ENCODE assay signal across 28 cellular contexts in genomic region chr11:117618273-117618672, GRCh38.
DNase-seq lines count a peak whose midpoint lies in the region; ATAC-seq, FAIRE-seq and TF ChIP-seq lines count a peak whose summit lies in the region.
"Had no signal": no experiment of that assay in that cellular context is flagged by ENCODE, and none has a peak within 500 bp of the region (broad histone marks: within the 10 kb centered on the region; RNA-seq: fewer than 3 reads in every experiment).

No MANE protein-coding gene starts in this region.

- H3K4me3 ChIP-seq in left lung, result no peak overlapping the region
- H3K4me3 ChIP-seq: ascending aorta, coronary artery, GM12878 had no signal

- no peak overlapping the region for H3K27ac ChIP-seq in left lung
- H3K27ac ChIP-seq: 22Rv1, ascending aorta, C4-2B, coronary artery, HL-60 had no signal

- H3K9me3 ChIP-seq in left lung, result peaks cover 0 to 11% of the 10 kb centered on the region in 2 donors

- TF ChIP-seq POLR2A in GM12892 (IDR thresholded peaks at IDR 0.05; ENCODE audit: low read depth, low read length), result no peak

- TF ChIP-seq CTCF in left lung (IDR thresholded peaks at IDR 0.05), result no peak

- intact Hi-C loops in left lung (cut with DNase I), result no loop called here

- H3K27me3 ChIP-seq in left lung, result peaks cover 0 to 8% of the 10 kb centered on the region in 2 donors
- H3K27me3 ChIP-seq: ascending aorta had no signal

- H3K4me1 ChIP-seq in left lung, result no peaks in the 10 kb centered on the region
- H3K4me1 ChIP-seq: ascending aorta had no signal

- FAIRE-seq in GM12892 (lab: Jason Lieb, UNC), result no peak
- FAIRE-seq: GM12878, TTC549 had no signal

- DNase-seq in NCI-H1105 treated with DMSO at 0.1 percent for 48 hours (lab: John Stamatoyannopoulos, UW) (peak; percentile 11), NCI-H1105 (lab: John Stamatoyannopoulos, UW) (no peak), NCI-H2107 (lab: John Stamatoyannopoulos, UW) (peak; percentile 29), NCI-H774 (lab: John Stamatoyannopoulos, UW) (peak; percentile 21), left lung (no peak), GM12892 (ENCODE audit: insufficient read length) (no peak)
- no peak for DNase-seq in stimulated activated CD4-positive, alpha-beta T cell treated with anti-CD3 and anti-CD28 coated beads, Interleukin-12 subunit alpha, Interleukin-12 subunit beta, amount 100 ng/mL, for 4 hours
- DNase-seq: activated CD4-positive, alpha-beta T cell treated with anti-CD3 and anti-CD28 coated beads, Interleukin-2, amount 50 U/mL, for 4 hours; activated CD8-positive, alpha-beta memory T cell treated with anti-CD3 and anti-CD28 coated beads, Interleukin-2, amount 10 ng/mL, durations not matched to agents 7 days and 5 days; activated gamma-delta T cell treated with Interleukin-2 at 50 U/mL for 16 hours; activated naive CD8-positive, alpha-beta T cell treated with anti-CD3 and anti-CD28 coated beads, Interleukin-2, amount 10 ng/mL, durations not matched to agents 7 days and 5 days; activated T-cell treated with anti-CD3 and anti-CD28 coated beads, Interleukin-2, amount 50 U/mL, for 48 hours; effector memory CD4-positive, alpha-beta T cell; erythroblast; KG1; NCI-H2081 treated with DMSO at 0.1 percent for 48 hours; nephron progenitor cell; OCI-M1; stimulated activated CD4-positive, alpha-beta T cell treated with anti-CD3 and anti-CD28 coated beads, Interleukin-4, amount 100 ng/mL, for 4 hours had no signal

- H3K36me3 ChIP-seq in left lung, result no peaks in the 10 kb centered on the region
- H3K36me3 ChIP-seq: ascending aorta had no signal

- ATAC-seq in left lung (peak; percentile 67), GM21737 (IDR thresholded peaks at IDR 0.05; ENCODE audit: unreplicated experiment) (no peak)
- ATAC-seq: activated CD4-positive, CD25-positive, alpha-beta regulatory T cell treated with anti-CD3 and anti-CD28 coated beads, Interleukin-2, amount 50 U/mL, for 24 hours; activated CD8-positive, alpha-beta memory T cell treated with anti-CD3 and anti-CD28 coated beads, Interleukin-2, amount 10 ng/mL, durations not matched to agents 7 days and 5 days had no signal

Comparison
In these comparisons a context has a peak if more than half of its experiments do, and no peak if none do; other contexts are left out.
1. DNase-seq: peak in NCI-H1105 treated with DMSO at 0.1 percent for 48 hours (single experiment), NCI-H2107 (single experiment) and NCI-H774 (single experiment); none in NCI-H1105 (single experiment), left lung (0 of 2), stimulated activated CD4-positive, alpha-beta T cell treated with anti-CD3 and anti-CD28 coated beads, Interleukin-12 subunit alpha, Interleukin-12 subunit beta, amount 100 ng/mL, for 4 hours (single experiment) and GM12892 (single experiment).